Comparison of ENCODE assay signal across 1 cellular context in genomic region chr2:182866095-182866460, GRCh38.
TF ChIP-seq lines count a peak whose summit lies in the region.

No MANE protein-coding gene starts in this region.

TF ChIP-seq in K562, 482 proteins besides CTCF, POLR2A, EP300 and RAD21 (continued from another document):
- TF ChIP-seq MXD1 (CRISPR knock-in tag; IDR thresholded peaks at IDR 0.05; ENCODE audit: borderline replicate concordance, poor library complexity, severe bottlenecking) = no peak
- no peak for TF ChIP-seq NONO (IDR thresholded peaks at IDR 0.05; ENCODE audit: low read depth in 2 of 2, low read length in 1 of 2)
- no peak for TF ChIP-seq EHMT2 (IDR thresholded peaks at IDR 0.05)
- no peak for TF ChIP-seq PHF20 (IDR thresholded peaks at IDR 0.05; ENCODE audit: partially characterized antibody)
TF ChIP-seq in K562: peak in this region for 1.
